1 cellular context compared by ENCODE assay signal in genomic region chr1:53821380-53821779, GRCh38.
TF ChIP-seq lines count a peak whose summit lies in the region.

No MANE protein-coding gene starts in this region.

TF ChIP-seq in K562, 482 proteins besides CTCF, POLR2A, EP300 and RAD21:
- TF ChIP-seq PATZ1 (CRISPR knock-in tag; IDR thresholded peaks at IDR 0.05; ENCODE audit: borderline replicate concordance), result no peak
- TF ChIP-seq TCF3 (CRISPR knock-in tag; IDR thresholded peaks at IDR 0.05), result no peak
- TF ChIP-seq ZNF583 (CRISPR knock-in tag; IDR thresholded peaks at IDR 0.05), result no peak
- peak; percentile 30 for TF ChIP-seq PRDM10 (IDR thresholded peaks at IDR 0.05; ENCODE audit: partially characterized antibody)
- no peak for TF ChIP-seq MGA (IDR thresholded peaks at IDR 0.05)
